ENCODE assay signal across 1 cellular context in the genomic region with DNA sequence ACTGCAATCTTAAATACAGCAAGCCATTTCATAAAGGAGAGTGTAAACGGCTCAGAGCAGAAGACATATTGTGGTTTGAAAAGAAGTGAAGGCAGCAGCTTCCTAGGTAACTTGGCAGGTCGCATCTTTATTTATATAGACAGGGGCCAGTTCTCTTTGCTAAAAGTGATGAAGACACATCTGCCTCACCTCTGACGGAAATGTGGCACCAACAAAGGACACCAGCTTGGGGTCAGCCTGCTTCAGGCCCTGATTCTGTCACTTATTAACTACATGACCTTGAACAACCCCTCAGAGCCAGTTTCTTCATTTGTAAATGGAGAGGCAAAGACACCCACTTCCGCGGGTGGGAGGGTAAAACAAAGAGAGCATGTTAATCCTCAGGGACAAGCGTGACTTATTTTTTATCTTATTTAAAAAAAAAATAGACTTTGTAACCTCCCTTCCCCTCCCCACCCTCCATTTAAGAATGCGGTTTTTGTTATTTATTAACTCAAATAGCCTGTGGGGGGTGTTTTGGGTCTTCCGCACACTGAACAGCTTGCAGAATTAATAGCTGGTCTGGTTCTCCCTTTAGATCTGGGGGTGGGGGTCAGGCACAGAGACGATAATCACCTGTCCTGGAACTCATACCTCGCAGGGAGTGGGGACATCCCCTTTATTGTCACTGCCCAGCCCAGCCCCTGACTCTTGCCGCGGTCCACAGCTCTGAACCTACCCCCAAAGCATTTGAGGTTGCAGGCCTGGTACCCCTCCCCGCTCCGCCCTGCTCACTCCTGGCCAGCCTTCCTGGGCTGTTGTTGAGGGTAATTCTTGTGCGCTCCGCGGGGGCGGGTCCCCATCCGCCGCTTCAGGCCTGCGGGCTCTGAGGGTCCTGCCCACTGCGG.
TF ChIP-seq lines count a peak whose summit lies in the region.

No MANE protein-coding gene starts in this region.

TF ChIP-seq in GM23338, 12 proteins besides CTCF, POLR2A, EP300 and RAD21:
- TF ChIP-seq, protein P1, sequence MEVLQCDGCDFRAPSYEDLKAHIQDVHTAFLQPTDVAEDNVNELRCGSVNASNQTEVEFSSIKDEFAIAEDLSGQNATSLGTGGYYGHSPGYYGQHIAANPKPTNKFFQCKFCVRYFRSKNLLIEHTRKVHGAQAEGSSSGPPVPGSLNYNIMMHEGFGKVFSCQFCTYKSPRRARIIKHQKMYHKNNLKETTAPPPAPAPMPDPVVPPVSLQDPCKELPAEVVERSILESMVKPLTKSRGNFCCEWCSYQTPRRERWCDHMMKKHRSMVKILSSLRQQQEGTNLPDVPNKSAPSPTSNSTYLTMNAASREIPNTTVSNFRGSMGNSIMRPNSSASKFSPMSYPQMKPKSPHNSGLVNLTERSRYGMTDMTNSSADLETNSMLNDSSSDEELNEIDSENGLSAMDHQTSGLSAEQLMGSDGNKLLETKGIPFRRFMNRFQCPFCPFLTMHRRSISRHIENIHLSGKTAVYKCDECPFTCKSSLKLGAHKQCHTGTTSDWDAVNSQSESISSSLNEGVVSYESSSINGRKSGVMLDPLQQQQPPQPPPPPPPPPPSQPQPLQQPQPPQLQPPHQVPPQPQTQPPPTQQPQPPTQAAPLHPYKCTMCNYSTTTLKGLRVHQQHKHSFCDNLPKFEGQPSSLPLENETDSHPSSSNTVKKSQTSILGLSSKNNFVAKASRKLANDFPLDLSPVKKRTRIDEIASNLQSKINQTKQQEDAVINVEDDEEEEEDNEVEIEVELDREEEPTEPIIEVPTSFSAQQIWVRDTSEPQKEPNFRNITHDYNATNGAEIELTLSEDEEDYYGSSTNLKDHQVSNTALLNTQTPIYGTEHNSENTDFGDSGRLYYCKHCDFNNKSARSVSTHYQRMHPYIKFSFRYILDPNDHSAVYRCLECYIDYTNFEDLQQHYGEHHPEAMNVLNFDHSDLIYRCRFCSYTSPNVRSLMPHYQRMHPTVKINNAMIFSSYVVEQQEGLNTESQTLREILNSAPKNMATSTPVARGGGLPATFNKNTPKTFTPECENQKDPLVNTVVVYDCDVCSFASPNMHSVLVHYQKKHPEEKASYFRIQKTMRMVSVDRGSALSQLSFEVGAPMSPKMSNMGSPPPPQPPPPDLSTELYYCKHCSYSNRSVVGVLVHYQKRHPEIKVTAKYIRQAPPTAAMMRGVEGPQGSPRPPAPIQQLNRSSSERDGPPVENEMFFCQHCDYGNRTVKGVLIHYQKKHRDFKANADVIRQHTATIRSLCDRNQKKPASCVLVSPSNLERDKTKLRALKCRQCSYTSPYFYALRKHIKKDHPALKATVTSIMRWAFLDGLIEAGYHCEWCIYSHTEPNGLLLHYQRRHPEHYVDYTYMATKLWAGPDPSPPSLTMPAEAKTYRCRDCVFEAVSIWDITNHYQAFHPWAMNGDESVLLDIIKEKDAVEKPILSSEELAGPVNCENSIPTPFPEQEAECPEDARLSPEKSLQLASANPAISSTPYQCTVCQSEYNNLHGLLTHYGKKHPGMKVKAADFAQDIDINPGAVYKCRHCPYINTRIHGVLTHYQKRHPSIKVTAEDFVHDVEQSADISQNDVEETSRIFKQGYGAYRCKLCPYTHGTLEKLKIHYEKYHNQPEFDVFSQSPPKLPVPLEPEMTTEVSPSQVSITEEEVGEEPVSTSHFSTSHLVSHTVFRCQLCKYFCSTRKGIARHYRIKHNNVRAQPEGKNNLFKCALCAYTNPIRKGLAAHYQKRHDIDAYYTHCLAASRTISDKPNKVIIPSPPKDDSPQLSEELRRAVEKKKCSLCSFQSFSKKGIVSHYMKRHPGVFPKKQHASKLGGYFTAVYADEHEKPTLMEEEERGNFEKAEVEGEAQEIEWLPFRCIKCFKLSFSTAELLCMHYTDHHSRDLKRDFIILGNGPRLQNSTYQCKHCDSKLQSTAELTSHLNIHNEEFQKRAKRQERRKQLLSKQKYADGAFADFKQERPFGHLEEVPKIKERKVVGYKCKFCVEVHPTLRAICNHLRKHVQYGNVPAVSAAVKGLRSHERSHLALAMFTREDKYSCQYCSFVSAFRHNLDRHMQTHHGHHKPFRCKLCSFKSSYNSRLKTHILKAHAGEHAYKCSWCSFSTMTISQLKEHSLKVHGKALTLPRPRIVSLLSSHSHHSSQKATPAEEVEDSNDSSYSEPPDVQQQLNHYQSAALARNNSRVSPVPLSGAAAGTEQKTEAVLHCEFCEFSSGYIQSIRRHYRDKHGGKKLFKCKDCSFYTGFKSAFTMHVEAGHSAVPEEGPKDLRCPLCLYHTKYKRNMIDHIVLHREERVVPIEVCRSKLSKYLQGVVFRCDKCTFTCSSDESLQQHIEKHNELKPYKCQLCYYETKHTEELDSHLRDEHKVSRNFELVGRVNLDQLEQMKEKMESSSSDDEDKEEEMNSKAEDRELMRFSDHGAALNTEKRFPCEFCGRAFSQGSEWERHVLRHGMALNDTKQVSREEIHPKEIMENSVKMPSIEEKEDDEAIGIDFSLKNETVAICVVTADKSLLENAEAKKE (CRISPR knock-in tag; IDR thresholded peaks at IDR 0.05): no peak
- TF ChIP-seq EZH2 (IDR thresholded peaks at IDR 0.05; ENCODE audit: low read depth, unreplicated experiment) (no peak), JUNB (IDR thresholded peaks at IDR 0.05; ENCODE audit: unreplicated experiment) (no peak), ETS1 (IDR thresholded peaks at IDR 0.05) (no peak), STAT1 (IDR thresholded peaks at IDR 0.05; ENCODE audit: unreplicated experiment) (no peak), POLR2AphosphoS5 (IDR thresholded peaks at IDR 0.05; ENCODE audit: low read depth) (no peak), EZH2phosphoT487 (IDR thresholded peaks at IDR 0.05; ENCODE audit: unreplicated experiment) (no peak), CREB1 (CRISPR knock-in tag; IDR thresholded peaks at IDR 0.05; ENCODE audit: low read depth) (no peak), ZNF114 (CRISPR knock-in tag; IDR thresholded peaks at IDR 0.05) (no peak), ZNF331 (CRISPR knock-in tag; IDR thresholded peaks at IDR 0.05; ENCODE audit: low read depth) (no peak), NANOG (IDR thresholded peaks at IDR 0.05; ENCODE audit: borderline replicate concordance) (no peak)
- TF ChIP-seq, protein P2, sequence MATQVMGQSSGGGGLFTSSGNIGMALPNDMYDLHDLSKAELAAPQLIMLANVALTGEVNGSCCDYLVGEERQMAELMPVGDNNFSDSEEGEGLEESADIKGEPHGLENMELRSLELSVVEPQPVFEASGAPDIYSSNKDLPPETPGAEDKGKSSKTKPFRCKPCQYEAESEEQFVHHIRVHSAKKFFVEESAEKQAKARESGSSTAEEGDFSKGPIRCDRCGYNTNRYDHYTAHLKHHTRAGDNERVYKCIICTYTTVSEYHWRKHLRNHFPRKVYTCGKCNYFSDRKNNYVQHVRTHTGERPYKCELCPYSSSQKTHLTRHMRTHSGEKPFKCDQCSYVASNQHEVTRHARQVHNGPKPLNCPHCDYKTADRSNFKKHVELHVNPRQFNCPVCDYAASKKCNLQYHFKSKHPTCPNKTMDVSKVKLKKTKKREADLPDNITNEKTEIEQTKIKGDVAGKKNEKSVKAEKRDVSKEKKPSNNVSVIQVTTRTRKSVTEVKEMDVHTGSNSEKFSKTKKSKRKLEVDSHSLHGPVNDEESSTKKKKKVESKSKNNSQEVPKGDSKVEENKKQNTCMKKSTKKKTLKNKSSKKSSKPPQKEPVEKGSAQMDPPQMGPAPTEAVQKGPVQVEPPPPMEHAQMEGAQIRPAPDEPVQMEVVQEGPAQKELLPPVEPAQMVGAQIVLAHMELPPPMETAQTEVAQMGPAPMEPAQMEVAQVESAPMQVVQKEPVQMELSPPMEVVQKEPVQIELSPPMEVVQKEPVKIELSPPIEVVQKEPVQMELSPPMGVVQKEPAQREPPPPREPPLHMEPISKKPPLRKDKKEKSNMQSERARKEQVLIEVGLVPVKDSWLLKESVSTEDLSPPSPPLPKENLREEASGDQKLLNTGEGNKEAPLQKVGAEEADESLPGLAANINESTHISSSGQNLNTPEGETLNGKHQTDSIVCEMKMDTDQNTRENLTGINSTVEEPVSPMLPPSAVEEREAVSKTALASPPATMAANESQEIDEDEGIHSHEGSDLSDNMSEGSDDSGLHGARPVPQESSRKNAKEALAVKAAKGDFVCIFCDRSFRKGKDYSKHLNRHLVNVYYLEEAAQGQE (IDR thresholded peaks at IDR 0.05; ENCODE audit: unreplicated experiment): no peak
